ENCODE assay signal across 2 cellular contexts in genomic region chr19:1474011-1474764, GRCh38.
TF ChIP-seq lines count a peak whose summit lies in the region.

No MANE protein-coding gene starts in this region.

TF ChIP-seq in HCT116, 20 proteins besides CTCF, POLR2A, EP300 and RAD21:
- TF ChIP-seq CEBPB (IDR thresholded peaks at IDR 0.05; ENCODE audit: low read depth), result no peak
- no peak for TF ChIP-seq REST (IDR thresholded peaks at IDR 0.05; ENCODE audit: low read depth)
- TF ChIP-seq EGR1 (IDR thresholded peaks at IDR 0.05; ENCODE audit: low read depth), result no peak
- no peak for TF ChIP-seq EZH2 (IDR thresholded peaks at IDR 0.05)
- TF ChIP-seq FOSL1 (IDR thresholded peaks at IDR 0.05; ENCODE audit: low read depth), result no peak
- no peak for TF ChIP-seq SRF (IDR thresholded peaks at IDR 0.05; ENCODE audit: low read depth)
- no peak for TF ChIP-seq CBX3 (IDR thresholded peaks at IDR 0.05; ENCODE audit: low read depth)
- TF ChIP-seq SIN3A (IDR thresholded peaks at IDR 0.05; ENCODE audit: low read depth), result no peak
- no peak for TF ChIP-seq MAX (IDR thresholded peaks at IDR 0.05)
- no peak for TF ChIP-seq ZBTB33 (IDR thresholded peaks at IDR 0.05; ENCODE audit: extremely low read depth, insufficient replicate concordance, low read length)
- TF ChIP-seq JUND (IDR thresholded peaks at IDR 0.05), result no peak
- no peak for TF ChIP-seq TCF7L2 (IDR thresholded peaks at IDR 0.05; ENCODE audit: borderline replicate concordance, extremely low read depth, insufficient read depth, insufficient read length)
- TF ChIP-seq EZH2phosphoT487 (IDR thresholded peaks at IDR 0.05; ENCODE audit: borderline replicate concordance), result no peak
- TF ChIP-seq ELF1 (IDR thresholded peaks at IDR 0.05; ENCODE audit: borderline replicate concordance, low read depth), result no peak
- TF ChIP-seq ZNF274 (IDR thresholded peaks at IDR 0.05; ENCODE audit: low read depth, low read length), result no peak
TF ChIP-seq in HCT116: peak in this region for 0.

TF ChIP-seq in HepG2, 621 proteins besides CTCF, POLR2A, EP300 and RAD21:
- TF ChIP-seq RBM22 (optimal IDR thresholded peaks at IDR 0.05; ENCODE audit: low read length) (peak; percentile 35), GLI4 (CRISPR knock-in tag; IDR thresholded peaks at IDR 0.05; ENCODE audit: borderline replicate concordance) (no peak), RBFOX2 (IDR thresholded peaks at IDR 0.05; ENCODE audit: low read depth, low read length) (peak; percentile 26; the same call in 1 of the 2 replicates), ZNF530 (CRISPR knock-in tag; IDR thresholded peaks at IDR 0.05; ENCODE audit: low read depth) (no peak), ZNF749 (CRISPR knock-in tag; IDR thresholded peaks at IDR 0.05; ENCODE audit: borderline replicate concordance) (no peak), RELA (CRISPR knock-in tag; IDR thresholded peaks at IDR 0.05) (no peak), ZNF513 (CRISPR knock-in tag; conservative IDR thresholded peaks at IDR 0.05) (no peak), AGO2 (optimal IDR thresholded peaks at IDR 0.05; ENCODE audit: low read depth, low read length) (peak; percentile 76), GATAD2A (CRISPR knock-in tag; IDR thresholded peaks at IDR 0.05) (no peak), ZNF660 (CRISPR knock-in tag; IDR thresholded peaks at IDR 0.05; ENCODE audit: borderline replicate concordance, low read depth) (no peak), KDM6A (CRISPR knock-in tag; IDR thresholded peaks at IDR 0.05; ENCODE audit: low read depth) (no peak)
- TF ChIP-seq, protein P1, sequence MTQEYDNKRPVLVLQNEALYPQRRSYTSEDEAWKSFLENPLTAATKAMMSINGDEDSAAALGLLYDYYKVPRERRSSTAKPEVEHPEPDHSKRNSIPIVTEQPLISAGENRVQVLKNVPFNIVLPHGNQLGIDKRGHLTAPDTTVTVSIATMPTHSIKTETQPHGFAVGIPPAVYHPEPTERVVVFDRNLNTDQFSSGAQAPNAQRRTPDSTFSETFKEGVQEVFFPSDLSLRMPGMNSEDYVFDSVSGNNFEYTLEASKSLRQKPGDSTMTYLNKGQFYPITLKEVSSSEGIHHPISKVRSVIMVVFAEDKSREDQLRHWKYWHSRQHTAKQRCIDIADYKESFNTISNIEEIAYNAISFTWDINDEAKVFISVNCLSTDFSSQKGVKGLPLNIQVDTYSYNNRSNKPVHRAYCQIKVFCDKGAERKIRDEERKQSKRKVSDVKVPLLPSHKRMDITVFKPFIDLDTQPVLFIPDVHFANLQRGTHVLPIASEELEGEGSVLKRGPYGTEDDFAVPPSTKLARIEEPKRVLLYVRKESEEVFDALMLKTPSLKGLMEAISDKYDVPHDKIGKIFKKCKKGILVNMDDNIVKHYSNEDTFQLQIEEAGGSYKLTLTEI (CRISPR knock-in tag; conservative IDR thresholded peaks at IDR 0.05), result no peak
TF ChIP-seq in HepG2: peak in this region for 3.
